In genomic region chr17:78998311-78999055, GRCh38 we compare ENCODE assay signal across 15 cellular contexts. TPM values are rescaled to one million over a fixed set of nuclear protein-coding genes. Genes with fewer than 3 reads are reported as not detected.
DNase-seq lines count a peak whose midpoint lies in the region; ATAC-seq, FAIRE-seq and TF ChIP-seq lines count a peak whose summit lies in the region.
"Had no signal": no experiment of that assay in that cellular context is flagged by ENCODE, and none has a peak within 500 bp of the region (broad histone marks: within the 10 kb centered on the region; RNA-seq: fewer than 3 reads in every experiment).

No MANE protein-coding gene starts in this region.

- DNase-seq in Panc1 (ENCODE audit: low read depth, low spot score) (no peak), Right ventricle myocardium inferior (ENCODE audit: missing footprints) (peak; percentile 77), pancreas (peak in 4 of 6 donors; percentile 16 to 80 (median 61)), SW480 (ENCODE audit: low spot score) (no peak), GM19238 (ENCODE audit: insufficient read length, low spot score) (no peak)
- no peak for DNase-seq in naive thymus-derived CD4-positive, alpha-beta T cell
- DNase-seq: activated CD4-positive, alpha-beta T cell treated with anti-CD3 and anti-CD28 coated beads for 48 hours; activated naive CD4-positive, alpha-beta T cell treated with Interleukin-2 at 50 U/mL for 16 hours; NCI-H524 had no signal

- POLR2A ChIA-PET in Panc1 (lab: Charles Lee) = no interaction called here
- POLR2A ChIA-PET in naive thymus-derived CD4-positive, alpha-beta T cell (lab: Charles Lee) = no interaction called here

- H3K27me3 ChIP-seq in Panc1 (ENCODE audit: control insufficient read depth, insufficient read depth, low read length) = no peaks in the 10 kb centered on the region
- H3K27me3 ChIP-seq in pancreas = no peaks in the 10 kb centered on the region
- no peaks in the 10 kb centered on the region for H3K27me3 ChIP-seq in naive thymus-derived CD4-positive, alpha-beta T cell (ENCODE audit: control insufficient read depth in 2 of 2, insufficient read depth in 2 of 2, low read length in 2 of 2)
- H3K27me3 ChIP-seq: BLaER1 treated with 17β-estradiol and CSF1 and Interleukin-3, amounts not matched to agents 10 nM and 100 nM had no signal

- H3K4me3 Mint-ChIP-seq in naive thymus-derived CD4-positive, alpha-beta T cell = no peak overlapping the region
- H3K4me3 Mint-ChIP-seq: stimulated activated effector memory CD8-positive, alpha-beta T cell treated with anti-CD3 and anti-CD28 coated beads, Interleukin-12 subunit alpha, Interleukin-12 subunit beta, amount 100 ng/mL, for 72 hours had no signal

- in situ Hi-C loops in Panc1 (cut with HindIII; ENCODE audit: low pct_unique_long_range_greater_than_20kb, low sequenced_read_pairs) = no loop called here

- intact Hi-C loops in Panc1 (cut with micrococcal nuclease; ENCODE audit: unreplicated experiment) = no loop called here
- intact Hi-C loops in Right ventricle myocardium inferior (cut with DNase I) = no loop called here
- intact Hi-C loops in pancreas (cut with DNase I) = no loop called here
- intact Hi-C loops in naive thymus-derived CD4-positive, alpha-beta T cell (cut with micrococcal nuclease) = no loop called here

- no peak for FAIRE-seq in pancreas (lab: Jason Lieb, UNC)

- no TSS peak for BruUV-seq in Panc1 (replicated peaks; lab: Mats Ljungman, UMichigan)

- H3K9me3 ChIP-seq in Panc1 (ENCODE audit: control insufficient read depth, insufficient read depth, low read depth, low read length) (no peaks in the 10 kb centered on the region), pancreas (no peaks in the 10 kb centered on the region)
- H3K9me3 ChIP-seq in naive thymus-derived CD4-positive, alpha-beta T cell (ENCODE audit: control insufficient read depth in 2 of 3, low read length in 3 of 3) = no peaks in the 10 kb centered on the region
- H3K9me3 ChIP-seq: BLaER1 treated with 17β-estradiol and CSF1 and Interleukin-3, amounts not matched to agents 10 nM and 100 nM; HAP-1 had no signal

- CTCF ChIA-PET in Panc1 (lab: Charles Lee) = no interaction called here
- CTCF ChIA-PET in naive thymus-derived CD4-positive, alpha-beta T cell (lab: Charles Lee) = no interaction called here

- ATAC-seq in Panc1 = 0 out of 2 replicates have a peak, but pooled peaks have one; percentile 11
- ATAC-seq in Right ventricle myocardium inferior = peak; percentile 82
- ATAC-seq in pancreas = peak in 2 of 4 donors; percentile 9 to 24
- no peak for ATAC-seq in naive thymus-derived CD4-positive, alpha-beta T cell
- ATAC-seq in HG02763 (IDR thresholded peaks at IDR 0.05; ENCODE audit: unreplicated experiment) = no peak
- ATAC-seq: stimulated activated effector memory CD8-positive, alpha-beta T cell treated with anti-CD3 and anti-CD28 coated beads, Interleukin-12 subunit alpha, Interleukin-12 subunit beta, amount 100 ng/mL, for 72 hours had no signal

- 88 to 89% methylated on average over 28 of the region's 28 CpGs for WGBS in pancreas, 2 donors

- peak overlapping the region in 2 of 9 donors; percentile 6 to 41 for H3K27ac Mint-ChIP-seq in naive thymus-derived CD4-positive, alpha-beta T cell
- H3K27ac Mint-ChIP-seq: stimulated activated effector memory CD8-positive, alpha-beta T cell treated with anti-CD3 and anti-CD28 coated beads, Interleukin-12 subunit alpha, Interleukin-12 subunit beta, amount 100 ng/mL, for 72 hours had no signal

- peaks cover 0 to 30% (median 4%) of the 10 kb centered on the region in 5 donors for H3K36me3 Mint-ChIP-seq in naive thymus-derived CD4-positive, alpha-beta T cell

- H3K9me3 Mint-ChIP-seq in naive thymus-derived CD4-positive, alpha-beta T cell = no peaks in the 10 kb centered on the region
- H3K9me3 Mint-ChIP-seq: stimulated activated effector memory CD8-positive, alpha-beta T cell treated with anti-CD3 and anti-CD28 coated beads, Interleukin-12 subunit alpha, Interleukin-12 subunit beta, amount 100 ng/mL, for 72 hours had no signal

- H3K36me3 ChIP-seq in Panc1 (ENCODE audit: control insufficient read depth, insufficient read depth, low read length) (peaks cover 13% of the 10 kb centered on the region), pancreas (peaks cover 0 to 17% (median 0%) of the 10 kb centered on the region in 3 donors)
- H3K36me3 ChIP-seq in naive thymus-derived CD4-positive, alpha-beta T cell (ENCODE audit: control insufficient read depth in 2 of 3, insufficient read depth in 3 of 3, low read length in 3 of 3) = peaks cover 0 to 86% (median 4%) of the 10 kb centered on the region in 3 experiments

- peaks cover 6 to 25% (median 11%) of the 10 kb centered on the region in 7 donors for H3K4me1 Mint-ChIP-seq in naive thymus-derived CD4-positive, alpha-beta T cell

- no peaks in the 10 kb centered on the region for H3K4me1 ChIP-seq in Panc1 (ENCODE audit: control insufficient read depth, insufficient read depth, low read length)
- peaks cover 8 to 13% (median 10%) of the 10 kb centered on the region in 3 donors for H3K4me1 ChIP-seq in pancreas
- H3K4me1 ChIP-seq in naive thymus-derived CD4-positive, alpha-beta T cell (ENCODE audit: control insufficient read depth in 2 of 2, insufficient read depth in 2 of 2, low read length in 2 of 2) = no peaks in the 10 kb centered on the region
- H3K4me1 ChIP-seq: HAP-1 had no signal

- H3K27me3 Mint-ChIP-seq in naive thymus-derived CD4-positive, alpha-beta T cell = no peaks in the 10 kb centered on the region

- H3K27ac ChIP-seq in C4-2B = peak overlapping the region; percentile 89
- H3K27ac ChIP-seq in Panc1 (ENCODE audit: low read length) = no peak overlapping the region
- H3K27ac ChIP-seq in pancreas = no peak overlapping the region
- no peak overlapping the region for H3K27ac ChIP-seq in naive thymus-derived CD4-positive, alpha-beta T cell (ENCODE audit: low read depth, low read length)
- H3K27ac ChIP-seq: BLaER1 treated with 17β-estradiol and CSF1 and Interleukin-3, amounts not matched to agents 10 nM and 100 nM; KMS-11 had no signal

- no peak overlapping the region for H3K4me3 ChIP-seq in Panc1 (ENCODE audit: low read depth in 2 of 2, low read length in 2 of 2)
- no peak overlapping the region for H3K4me3 ChIP-seq in pancreas
- H3K4me3 ChIP-seq in naive thymus-derived CD4-positive, alpha-beta T cell (ENCODE audit: low read length) = no peak overlapping the region
- H3K4me3 ChIP-seq: BLaER1 treated with 17β-estradiol and CSF1 and Interleukin-3, amounts not matched to agents 10 nM and 100 nM; HAP-1 had no signal

- no peak for TF ChIP-seq CTCF in C4-2B (conservative IDR thresholded peaks at IDR 0.05)
- TF ChIP-seq CTCF in Panc1 (IDR thresholded peaks at IDR 0.05) = no peak
- no peak for TF ChIP-seq CTCF in pancreas (IDR thresholded peaks at IDR 0.05)

RNA-seq across cellular contexts. Expression of gene CANT1, which starts 11.1 kb away (rescaled TPM):
- total RNA-seq in Panc1 (2021; ENCODE audit: unreplicated experiment) = 160 TPM
- polyA plus RNA-seq in Panc1 (2012; ENCODE audit: insufficient read length) = 162 TPM
- total RNA-seq in Right ventricle myocardium inferior = 31.1 TPM
- 10 to 100 TPM; 20.7 to 45.0 (median 29.3) TPM for total RNA-seq in pancreas
- 10 to 100 TPM in 1 of 2 donors, 1 to 10 TPM in 1; 7.4 to 10.7 TPM for polyA plus RNA-seq in pancreas
- total RNA-seq in naive thymus-derived CD4-positive, alpha-beta T cell = 10 to 100 TPM; 40.1 to 82.2 (median 43.0) TPM
- 10 to 100 TPM; 11.2 to 11.4 TPM for polyA plus RNA-seq in naive thymus-derived CD4-positive, alpha-beta T cell

RNA-seq across cellular contexts. Expression of gene LGALS3BP, which starts 18.8 kb away (rescaled TPM):
- total RNA-seq in Panc1 (2021; ENCODE audit: unreplicated experiment) (361 TPM), Right ventricle myocardium inferior (611 TPM), pancreas (100 to 1,000 TPM in 2 of 6 donors, 10 to 100 TPM in 4; 35.3 to 169 (median 71.4) TPM)
- polyA plus RNA-seq in Panc1 (2012; ENCODE audit: insufficient read length) = 472 TPM
- 100 to 1,000 TPM in 1 of 2 donors, 10 to 100 TPM in 1; 80.1 to 102 TPM for polyA plus RNA-seq in pancreas
- total RNA-seq in naive thymus-derived CD4-positive, alpha-beta T cell = 100 to 1,000 TPM in 1 of 5 experiments, 10 to 100 TPM in 4; 44.7 to 267 (median 53.9) TPM
- polyA plus RNA-seq in naive thymus-derived CD4-positive, alpha-beta T cell = 100 to 1,000 TPM; 116 to 122 TPM

RNA-seq across cellular contexts. Expression of gene C1QTNF1, which starts 25.5 kb away (rescaled TPM):
- total RNA-seq in Panc1 (2021; ENCODE audit: unreplicated experiment) = 1.5 TPM
- 1.1 TPM for polyA plus RNA-seq in Panc1 (2012; ENCODE audit: insufficient read length)
- total RNA-seq in Right ventricle myocardium inferior = 240 TPM
- 10 to 100 TPM in 2 of 6 donors, 1 to 10 TPM in 4; 5.3 to 17.9 (median 6.7) TPM for total RNA-seq in pancreas
- polyA plus RNA-seq in pancreas = 10 to 100 TPM in 1 of 2 donors, 1 to 10 TPM in 1; 9.4 to 31.2 TPM
- under 1 TPM in 1 of 5 experiments, not detected in 4; 0.10 TPM for total RNA-seq in naive thymus-derived CD4-positive, alpha-beta T cell
- polyA plus RNA-seq in naive thymus-derived CD4-positive, alpha-beta T cell = not detected

Comparison
In these comparisons a context has a peak if more than half of its experiments do, and no peak if none do; other contexts are left out.
1. ATAC-seq: peak in Panc1 (single experiment) and Right ventricle myocardium inferior (single experiment); none in naive thymus-derived CD4-positive, alpha-beta T cell (single experiment) and HG02763 (single experiment).
2. DNase-seq: peak in Right ventricle myocardium inferior (single experiment) and pancreas (4 of 6); none in Panc1 (single experiment), naive thymus-derived CD4-positive, alpha-beta T cell (0 of 9), SW480 (single experiment) and GM19238 (single experiment).
3. RNA of gene C1QTNF1, which starts 25.5 kb away (total RNA-seq): 240 TPM in Right ventricle myocardium inferior (single experiment); 5.3 to 17.9 TPM in pancreas, 1.5 TPM in Panc1 (single experiment) and 0.10 TPM in naive thymus-derived CD4-positive, alpha-beta T cell; every median in the first group is over 10 times any median in the second.